In the genomic region with DNA sequence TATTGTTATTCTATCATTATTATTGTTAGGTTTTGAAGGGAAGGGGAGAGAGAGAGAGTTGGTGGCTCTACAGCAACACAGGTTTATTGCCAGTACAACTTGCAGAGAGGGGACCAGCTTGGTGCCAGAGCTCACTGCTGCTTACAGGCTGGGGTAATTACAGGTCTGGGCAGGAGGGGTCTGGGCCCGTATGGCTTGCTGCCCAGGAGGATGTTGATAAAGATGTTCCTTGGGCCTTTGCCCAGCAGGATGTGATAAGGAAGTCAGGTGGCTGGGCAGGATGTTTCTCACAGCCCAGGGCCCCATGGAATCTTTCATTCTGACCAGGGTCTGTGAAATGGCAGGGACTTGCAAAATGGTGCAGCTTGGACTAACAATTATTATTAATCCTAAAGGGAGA, we compare ENCODE assay signal across 1 cellular context.
TF ChIP-seq lines count a peak whose summit lies in the region.

No MANE protein-coding gene starts in this region.

TF ChIP-seq in K562, 482 proteins besides CTCF, POLR2A, EP300 and RAD21 (continued from another document):
- TF ChIP-seq, protein P1, sequence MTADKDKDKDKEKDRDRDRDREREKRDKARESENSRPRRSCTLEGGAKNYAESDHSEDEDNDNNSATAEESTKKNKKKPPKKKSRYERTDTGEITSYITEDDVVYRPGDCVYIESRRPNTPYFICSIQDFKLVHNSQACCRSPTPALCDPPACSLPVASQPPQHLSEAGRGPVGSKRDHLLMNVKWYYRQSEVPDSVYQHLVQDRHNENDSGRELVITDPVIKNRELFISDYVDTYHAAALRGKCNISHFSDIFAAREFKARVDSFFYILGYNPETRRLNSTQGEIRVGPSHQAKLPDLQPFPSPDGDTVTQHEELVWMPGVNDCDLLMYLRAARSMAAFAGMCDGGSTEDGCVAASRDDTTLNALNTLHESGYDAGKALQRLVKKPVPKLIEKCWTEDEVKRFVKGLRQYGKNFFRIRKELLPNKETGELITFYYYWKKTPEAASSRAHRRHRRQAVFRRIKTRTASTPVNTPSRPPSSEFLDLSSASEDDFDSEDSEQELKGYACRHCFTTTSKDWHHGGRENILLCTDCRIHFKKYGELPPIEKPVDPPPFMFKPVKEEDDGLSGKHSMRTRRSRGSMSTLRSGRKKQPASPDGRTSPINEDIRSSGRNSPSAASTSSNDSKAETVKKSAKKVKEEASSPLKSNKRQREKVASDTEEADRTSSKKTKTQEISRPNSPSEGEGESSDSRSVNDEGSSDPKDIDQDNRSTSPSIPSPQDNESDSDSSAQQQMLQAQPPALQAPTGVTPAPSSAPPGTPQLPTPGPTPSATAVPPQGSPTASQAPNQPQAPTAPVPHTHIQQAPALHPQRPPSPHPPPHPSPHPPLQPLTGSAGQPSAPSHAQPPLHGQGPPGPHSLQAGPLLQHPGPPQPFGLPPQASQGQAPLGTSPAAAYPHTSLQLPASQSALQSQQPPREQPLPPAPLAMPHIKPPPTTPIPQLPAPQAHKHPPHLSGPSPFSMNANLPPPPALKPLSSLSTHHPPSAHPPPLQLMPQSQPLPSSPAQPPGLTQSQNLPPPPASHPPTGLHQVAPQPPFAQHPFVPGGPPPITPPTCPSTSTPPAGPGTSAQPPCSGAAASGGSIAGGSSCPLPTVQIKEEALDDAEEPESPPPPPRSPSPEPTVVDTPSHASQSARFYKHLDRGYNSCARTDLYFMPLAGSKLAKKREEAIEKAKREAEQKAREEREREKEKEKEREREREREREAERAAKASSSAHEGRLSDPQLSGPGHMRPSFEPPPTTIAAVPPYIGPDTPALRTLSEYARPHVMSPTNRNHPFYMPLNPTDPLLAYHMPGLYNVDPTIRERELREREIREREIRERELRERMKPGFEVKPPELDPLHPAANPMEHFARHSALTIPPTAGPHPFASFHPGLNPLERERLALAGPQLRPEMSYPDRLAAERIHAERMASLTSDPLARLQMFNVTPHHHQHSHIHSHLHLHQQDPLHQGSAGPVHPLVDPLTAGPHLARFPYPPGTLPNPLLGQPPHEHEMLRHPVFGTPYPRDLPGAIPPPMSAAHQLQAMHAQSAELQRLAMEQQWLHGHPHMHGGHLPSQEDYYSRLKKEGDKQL (CRISPR knock-in tag; IDR thresholded peaks at IDR 0.05; ENCODE audit: borderline replicate concordance): no peak
- no peak for TF ChIP-seq ZNF347 (CRISPR knock-in tag; IDR thresholded peaks at IDR 0.05; ENCODE audit: low read depth)
- TF ChIP-seq SRF (CRISPR knock-in tag; IDR thresholded peaks at IDR 0.05): no peak
- TF ChIP-seq ETV1 (tag; conservative IDR thresholded peaks at IDR 0.05; ENCODE audit: low read depth): 0 out of 2 replicates have a peak, but pooled peaks have one; percentile 38
- TF ChIP-seq ZNF124 (CRISPR knock-in tag; IDR thresholded peaks at IDR 0.05): no peak
- TF ChIP-seq, protein P2, sequence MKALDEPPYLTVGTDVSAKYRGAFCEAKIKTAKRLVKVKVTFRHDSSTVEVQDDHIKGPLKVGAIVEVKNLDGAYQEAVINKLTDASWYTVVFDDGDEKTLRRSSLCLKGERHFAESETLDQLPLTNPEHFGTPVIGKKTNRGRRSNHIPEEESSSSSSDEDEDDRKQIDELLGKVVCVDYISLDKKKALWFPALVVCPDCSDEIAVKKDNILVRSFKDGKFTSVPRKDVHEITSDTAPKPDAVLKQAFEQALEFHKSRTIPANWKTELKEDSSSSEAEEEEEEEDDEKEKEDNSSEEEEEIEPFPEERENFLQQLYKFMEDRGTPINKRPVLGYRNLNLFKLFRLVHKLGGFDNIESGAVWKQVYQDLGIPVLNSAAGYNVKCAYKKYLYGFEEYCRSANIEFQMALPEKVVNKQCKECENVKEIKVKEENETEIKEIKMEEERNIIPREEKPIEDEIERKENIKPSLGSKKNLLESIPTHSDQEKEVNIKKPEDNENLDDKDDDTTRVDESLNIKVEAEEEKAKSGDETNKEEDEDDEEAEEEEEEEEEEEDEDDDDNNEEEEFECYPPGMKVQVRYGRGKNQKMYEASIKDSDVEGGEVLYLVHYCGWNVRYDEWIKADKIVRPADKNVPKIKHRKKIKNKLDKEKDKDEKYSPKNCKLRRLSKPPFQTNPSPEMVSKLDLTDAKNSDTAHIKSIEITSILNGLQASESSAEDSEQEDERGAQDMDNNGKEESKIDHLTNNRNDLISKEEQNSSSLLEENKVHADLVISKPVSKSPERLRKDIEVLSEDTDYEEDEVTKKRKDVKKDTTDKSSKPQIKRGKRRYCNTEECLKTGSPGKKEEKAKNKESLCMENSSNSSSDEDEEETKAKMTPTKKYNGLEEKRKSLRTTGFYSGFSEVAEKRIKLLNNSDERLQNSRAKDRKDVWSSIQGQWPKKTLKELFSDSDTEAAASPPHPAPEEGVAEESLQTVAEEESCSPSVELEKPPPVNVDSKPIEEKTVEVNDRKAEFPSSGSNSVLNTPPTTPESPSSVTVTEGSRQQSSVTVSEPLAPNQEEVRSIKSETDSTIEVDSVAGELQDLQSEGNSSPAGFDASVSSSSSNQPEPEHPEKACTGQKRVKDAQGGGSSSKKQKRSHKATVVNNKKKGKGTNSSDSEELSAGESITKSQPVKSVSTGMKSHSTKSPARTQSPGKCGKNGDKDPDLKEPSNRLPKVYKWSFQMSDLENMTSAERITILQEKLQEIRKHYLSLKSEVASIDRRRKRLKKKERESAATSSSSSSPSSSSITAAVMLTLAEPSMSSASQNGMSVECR (CRISPR knock-in tag; IDR thresholded peaks at IDR 0.05): no peak
- no peak for TF ChIP-seq ATF7 (IDR thresholded peaks at IDR 0.05)
- no peak for TF ChIP-seq ZBTB8A (IDR thresholded peaks at IDR 0.05; ENCODE audit: partially characterized antibody)
- TF ChIP-seq, protein P3, sequence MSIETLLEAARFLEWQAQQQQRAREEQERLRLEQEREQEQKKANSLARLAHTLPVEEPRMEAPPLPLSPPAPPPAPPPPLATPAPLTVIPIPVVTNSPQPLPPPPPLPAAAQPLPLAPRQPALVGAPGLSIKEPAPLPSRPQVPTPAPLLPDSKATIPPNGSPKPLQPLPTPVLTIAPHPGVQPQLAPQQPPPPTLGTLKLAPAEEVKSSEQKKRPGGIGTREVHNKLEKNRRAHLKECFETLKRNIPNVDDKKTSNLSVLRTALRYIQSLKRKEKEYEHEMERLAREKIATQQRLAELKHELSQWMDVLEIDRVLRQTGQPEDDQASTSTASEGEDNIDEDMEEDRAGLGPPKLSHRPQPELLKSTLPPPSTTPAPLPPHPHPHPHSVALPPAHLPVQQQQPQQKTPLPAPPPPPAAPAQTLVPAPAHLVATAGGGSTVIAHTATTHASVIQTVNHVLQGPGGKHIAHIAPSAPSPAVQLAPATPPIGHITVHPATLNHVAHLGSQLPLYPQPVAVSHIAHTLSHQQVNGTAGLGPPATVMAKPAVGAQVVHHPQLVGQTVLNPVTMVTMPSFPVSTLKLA (conservative IDR thresholded peaks at IDR 0.05): no peak
- no peak for TF ChIP-seq ZFP36 (IDR thresholded peaks at IDR 0.05; ENCODE audit: low read depth, low read length, partially characterized antibody)
